ENCODE assay signal across 8 cellular contexts in genomic region chrX:78103656-78104446, GRCh38.
A peak's percentile ranks its signal among the peaks of the same experiment; 100 is the strongest.
DNase-seq lines count a peak whose midpoint lies in the region; FAIRE-seq and TF ChIP-seq lines count a peak whose summit lies in the region.

Gene PGK1, plus strand, starts transcription at chrX:78104248. Its CDS starts 93 bp downstream, at chrX:78104341.

- FAIRE-seq in H54 (lab: Jason Lieb, UNC): peak; percentile 92

- no peaks in the 10 kb centered on the region for H3K9me3 ChIP-seq in Loucy (ENCODE audit: insufficient read depth, low read depth, low read length)

- H3K36me3 ChIP-seq in Loucy (ENCODE audit: insufficient read depth, low read length): peaks cover 31% of the 10 kb centered on the region

- peaks cover 36% of the 10 kb centered on the region for H3K4me1 Mint-ChIP-seq in nephron
- H3K4me1 Mint-ChIP-seq in stimulated activated naive CD8-positive, alpha-beta T cell treated with anti-CD3 and anti-CD28 coated beads, Interleukin-15, Interleukin-2, amounts not matched to agents 100 ng/mL and 50 ng/mL, for 24 hours (ENCODE audit: low read depth): peaks cover 42% of the 10 kb centered on the region

- H3K4me3 Mint-ChIP-seq in nephron: peak within 1 kb of the TSS; percentile 87 to 94 (median 89)
- H3K4me3 Mint-ChIP-seq in stimulated activated naive CD8-positive, alpha-beta T cell treated with anti-CD3 and anti-CD28 coated beads, Interleukin-15, Interleukin-2, amounts not matched to agents 100 ng/mL and 50 ng/mL, for 24 hours: peak within 1 kb of the TSS; percentile 96

- peaks cover 29% of the 10 kb centered on the region for H3K4me1 ChIP-seq in Loucy (ENCODE audit: insufficient read depth, low read length, poor library complexity, severe bottlenecking)

- no peaks in the 10 kb centered on the region for H3K27me3 Mint-ChIP-seq in nephron (ENCODE audit: low read depth)
- H3K27me3 Mint-ChIP-seq in stimulated activated naive CD8-positive, alpha-beta T cell treated with anti-CD3 and anti-CD28 coated beads, Interleukin-15, Interleukin-2, amounts not matched to agents 100 ng/mL and 50 ng/mL, for 24 hours: no peaks in the 10 kb centered on the region

- peak within 1 kb of the TSS; percentile 84 to 98 (median 95) for H3K27ac Mint-ChIP-seq in nephron
- H3K27ac Mint-ChIP-seq in stimulated activated naive CD8-positive, alpha-beta T cell treated with anti-CD3 and anti-CD28 coated beads, Interleukin-15, Interleukin-2, amounts not matched to agents 100 ng/mL and 50 ng/mL, for 24 hours: peak within 1 kb of the TSS; percentile 85

- TF ChIP-seq CTCF in Loucy (conservative IDR thresholded peaks at IDR 0.05; ENCODE audit: low read length) (no peak), fibroblast of pulmonary artery (IDR thresholded peaks at IDR 0.05; ENCODE audit: low read length, missing control alignments) (no peak), nephron (IDR thresholded peaks at IDR 0.05; ENCODE audit: unreplicated experiment in 3 of 3) (no peak)

- peak within 1 kb of the TSS; percentile 81; the same call in 1 of the 2 replicates for H2AFZ ChIP-seq in Loucy (ENCODE audit: low read length)

- no peaks in the 10 kb centered on the region for H3K9me2 ChIP-seq in Loucy (replicated peaks; ENCODE audit: low read depth, low read length)

- H4K20me1 ChIP-seq in Loucy (ENCODE audit: insufficient read depth, low read length, poor library complexity, severe bottlenecking): peaks cover 47% of the 10 kb centered on the region

- DNase-seq in EL: peak; percentile 96
- DNase-seq in H54 (ENCODE audit: insufficient read length, low spot score): peak; percentile 80
- peak; percentile 89 for DNase-seq in activated effector memory CD4-positive, alpha-beta T cell treated with Interleukin-2 at 50 U/mL for 16 hours
- DNase-seq in fibroblast of pulmonary artery (ENCODE audit: low read depth): peak; percentile 98

- peaks cover 14% of the 10 kb centered on the region for H3K36me3 Mint-ChIP-seq in nephron (ENCODE audit: low read depth)
- peaks cover 40% of the 10 kb centered on the region for H3K36me3 Mint-ChIP-seq in stimulated activated naive CD8-positive, alpha-beta T cell treated with anti-CD3 and anti-CD28 coated beads, Interleukin-15, Interleukin-2, amounts not matched to agents 100 ng/mL and 50 ng/mL, for 24 hours (ENCODE audit: low read depth)

- peaks cover 55% of the 10 kb centered on the region for H3K79me2 ChIP-seq in Loucy (ENCODE audit: insufficient read depth, low read length)

- no peaks in the 10 kb centered on the region for H3F3A ChIP-seq in Loucy (ENCODE audit: low read depth)

- H3K4me2 ChIP-seq in Loucy (ENCODE audit: low read depth, low read length, poor library complexity, severe bottlenecking): peak within 1 kb of the TSS; percentile 99

- H3K9ac ChIP-seq in Loucy (ENCODE audit: low read depth, low read length, poor library complexity, severe bottlenecking): peak within 1 kb of the TSS; percentile 100

- H3K27me3 ChIP-seq in Loucy (ENCODE audit: insufficient read depth, low read length, poor library complexity, severe bottlenecking): peaks cover 5% of the 10 kb centered on the region

- H3K4me3 ChIP-seq in Loucy (ENCODE audit: low read length, poor library complexity, severe bottlenecking) (peak within 1 kb of the TSS; percentile 100), fibroblast of pulmonary artery (replicated peaks; ENCODE audit: low read depth, low read length) (peak within 1 kb of the TSS; percentile 92)

- TF ChIP-seq POLR2A in H54 (IDR thresholded peaks at IDR 0.05; ENCODE audit: low read depth, low read length): peak; percentile 89
- TF ChIP-seq POLR2A in Raji (IDR thresholded peaks at IDR 0.05; ENCODE audit: insufficient read depth, low read depth, low read length): peak; percentile 84

- peaks cover 15% of the 10 kb centered on the region for H3K9me3 Mint-ChIP-seq in nephron
- H3K9me3 Mint-ChIP-seq in stimulated activated naive CD8-positive, alpha-beta T cell treated with anti-CD3 and anti-CD28 coated beads, Interleukin-15, Interleukin-2, amounts not matched to agents 100 ng/mL and 50 ng/mL, for 24 hours: no peaks in the 10 kb centered on the region

Comparison
In these comparisons a context has a peak if more than half of its experiments do, and no peak if none do; other contexts are left out.
1. Peak in every context shown above with its lines: DNase-seq and H3K4me3 ChIP-seq.